ENCODE assay signal across 8 cellular contexts in the genomic region with DNA sequence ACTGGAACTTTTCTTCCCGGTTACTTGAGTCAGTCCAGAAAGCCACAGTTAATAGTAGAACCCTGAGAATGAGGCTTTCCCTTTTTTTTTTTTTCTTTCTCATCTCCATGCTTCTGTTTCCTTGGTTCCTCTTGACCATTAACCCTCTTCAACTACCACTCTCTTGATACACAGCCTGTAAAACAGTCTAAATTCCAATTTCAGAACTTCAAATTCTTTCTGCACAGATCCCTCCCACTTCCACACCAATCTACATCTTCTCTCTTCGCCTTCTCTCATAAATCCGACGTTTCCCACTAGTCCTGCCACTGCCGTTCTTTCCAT. TPM values are rescaled to one million over a fixed set of nuclear protein-coding genes. Genes with fewer than 3 reads are reported as not detected.
A peak's percentile ranks its signal among the peaks of the same experiment; 100 is the strongest.
DNase-seq lines count a peak whose midpoint lies in the region; ATAC-seq, FAIRE-seq and TF ChIP-seq lines count a peak whose summit lies in the region.

No MANE protein-coding gene starts in this region.

- no peaks in the 10 kb centered on the region for H3K9me3 ChIP-seq in GM12878 (replicated peaks; ENCODE audit: control insufficient read depth, insufficient read depth, low read length)
- H3K9me3 ChIP-seq in thoracic aorta, result no peaks in the 10 kb centered on the region

- ATAC-seq in GM12878 (no peak), thoracic aorta (ENCODE audit: insufficient number of reproducible peaks, low FRiP score, low read depth) (peak; percentile 8), GM18511 (IDR thresholded peaks at IDR 0.05; ENCODE audit: unreplicated experiment) (no peak)

- TF ChIP-seq CTCF in HFF-Myc (IDR thresholded peaks at IDR 0.05; ENCODE audit: low read depth, low read length, missing control alignments) (no peak), GM12878 (IDR thresholded peaks at IDR 0.05 in 2 of 3, conservative IDR thresholded peaks at IDR 0.05 in 1 of 3; ENCODE audit: control insufficient read depth in 2 of 3, extremely low read depth in 1 of 3, insufficient read depth in 1 of 3, low read depth in 3 of 3, low read length in 3 of 3) (no peak), kidney epithelial cell (IDR thresholded peaks at IDR 0.05; ENCODE audit: insufficient read depth, low read length, poor library complexity, severe bottlenecking) (no peak), thoracic aorta (IDR thresholded peaks at IDR 0.05) (no peak)

- H2AFZ ChIP-seq in GM12878 (ENCODE audit: control insufficient read depth, low read depth, low read length), result peak overlapping the region; percentile 96

- peak overlapping the region; percentile 95 for H3K9ac ChIP-seq in GM12878 (ENCODE audit: control insufficient read depth, insufficient read depth, low read length)

- TF ChIP-seq EP300 in GM12878 (IDR thresholded peaks at IDR 0.05; ENCODE audit: borderline replicate concordance in 1 of 2, control insufficient read depth in 1 of 2, low read depth in 2 of 2, low read length in 2 of 2), result no peak

- no peak for TF ChIP-seq RAD21 in GM12878 (IDR thresholded peaks at IDR 0.05; ENCODE audit: insufficient read depth, low read depth, low read length)

- SMC1A ChIA-PET in GM12878 (lab: Charles Lee; ENCODE audit: uncharacterized antibody, unreplicated experiment), result interaction anchor here (0.8 to 3.1 kb wide), 10 partner anchors 11 to 248 kb away, joined by 3 to 11 read pairs (median 4); no protein-coding TSS in a partner anchor

- WGBS in GM12878 (ENCODE audit: insufficient coverage, insufficient replicate concordance, low lambda C conversion rate, missing lambda C conversion rate), result 3% methylated on average over 5 of the region's 5 CpGs

- H3K79me2 ChIP-seq in GM12878 (ENCODE audit: control insufficient read depth, insufficient read depth, low read length), result peaks cover 33% of the 10 kb centered on the region

- no peak for TF ChIP-seq POLR2A in GM12878 (IDR thresholded peaks at IDR 0.05; ENCODE audit: low read depth, low read length)

- no peaks in the 10 kb centered on the region for H3K36me3 ChIP-seq in GM12878 (ENCODE audit: control insufficient read depth in 2 of 2, insufficient read depth in 2 of 2, low read length in 1 of 2)
- no peaks in the 10 kb centered on the region for H3K36me3 ChIP-seq in kidney epithelial cell (ENCODE audit: control insufficient read depth, insufficient read depth, low read length)
- H3K36me3 ChIP-seq in thoracic aorta, result no peaks in the 10 kb centered on the region

- H3K27me3 ChIP-seq in GM12878 (replicated peaks in 1 of 2; ENCODE audit: control insufficient read depth in 2 of 2, insufficient read depth in 2 of 2, low read length in 1 of 2) (no peaks in the 10 kb centered on the region), kidney epithelial cell (ENCODE audit: control insufficient read depth, insufficient read depth, low read length) (no peaks in the 10 kb centered on the region), thoracic aorta (replicated peaks; ENCODE audit: insufficient read depth) (no peaks in the 10 kb centered on the region)

- peak overlapping the region; percentile 90 for H3K4me2 ChIP-seq in GM12878 (ENCODE audit: control insufficient read depth, insufficient read depth)

- H4K20me1 ChIP-seq in GM12878 (ENCODE audit: control insufficient read depth, insufficient read depth), result no peaks in the 10 kb centered on the region

- RAD21 ChIA-PET in GM12878 (lab: Charles Lee; ENCODE audit: unreplicated experiment), result interaction anchor here (0.9 to 3.0 kb wide), 5 partner anchors 21 to 129 kb away, joined by 3 to 28 read pairs (median 4); no protein-coding TSS in a partner anchor

- POLR2A ChIA-PET in GM12878 (lab: Charles Lee), result interaction anchor here (0.7 to 1.8 kb wide), 6 partner anchors 12 to 200 kb away, joined by 3 to 10 read pairs (median 5); a partner anchor contains a TSS

- CTCF ChIA-PET in GM12878 (lab: Yijun Ruan, JAX), result interaction anchor here (1.2 to 2.2 kb wide), 5 partner anchors 20 to 129 kb away, joined by 3 to 10 read pairs (median 5); no protein-coding TSS in a partner anchor

- TSS peak; percentile 86 for BruUV-seq in GM12878 (replicated peaks; lab: Mats Ljungman, UMichigan)

- H3K4me1 ChIP-seq in GM12878 (ENCODE audit: control insufficient read depth, insufficient read depth, low read length) (peaks cover 11% of the 10 kb centered on the region; the same call in 1 of the 2 replicates), thoracic aorta (ENCODE audit: control insufficient read depth in 1 of 2, low read depth in 2 of 2) (peaks cover 16 to 28% of the 10 kb centered on the region in 2 donors)

- H3K27ac ChIP-seq in GM12878 (ENCODE audit: control insufficient read depth, insufficient read depth) (peak overlapping the region; percentile 94), thoracic aorta (peak overlapping the region; percentile 78 to 95)

- H3K4me3 ChIP-seq in HFF-Myc (replicated peaks; ENCODE audit: low read depth, low read length) (peak overlapping the region; percentile 86), GM12878 (peak overlapping the region; percentile 91), kidney epithelial cell (ENCODE audit: low read depth, low read length) (peak overlapping the region; percentile 89), thoracic aorta (peak overlapping the region; percentile 75)

- DNase-seq in HFF-Myc (ENCODE audit: extremely low read depth, low read depth) (no peak), GM12878 (ENCODE audit: low read depth, low spot score) (no peak), kidney epithelial cell (ENCODE audit: low read depth) (no peak), thoracic aorta (ENCODE audit: low spot score) (no peak), hippocampal formation (lab: John Stamatoyannopoulos, UW) (no peak), putamen (ENCODE audit: low spot score) (no peak)
- no peak for DNase-seq in stimulated activated CD4-positive, alpha-beta T cell treated with anti-CD3 and anti-CD28 coated beads, Interleukin-4, amount 100 ng/mL, for 4 hours

- in situ Hi-C loops in GM12878 (cut with MboI), result no loop called here

- intact Hi-C loops in GM12878 (cut with micrococcal nuclease; ENCODE audit: unreplicated experiment), result loop anchor here (2.0 to 5.0 kb wide), 2 partner anchors 62 to 156 kb away; no protein-coding TSS in a partner anchor

- no peak for FAIRE-seq in GM12878 (lab: Jason Lieb, UNC)

TF ChIP-seq in GM12878, 131 proteins besides CTCF, POLR2A, EP300 and RAD21 (continues in another document):
- TF ChIP-seq SRF (IDR thresholded peaks at IDR 0.05; ENCODE audit: low read depth in 2 of 2, low read length in 2 of 2), result no peak
- no peak for TF ChIP-seq SP1 (IDR thresholded peaks at IDR 0.05; ENCODE audit: low read depth, low read length)
- no peak for TF ChIP-seq POLR2AphosphoS2 (IDR thresholded peaks at IDR 0.05; ENCODE audit: low read depth, low read length)
- no peak for TF ChIP-seq ASH2L (IDR thresholded peaks at IDR 0.05; ENCODE audit: borderline replicate concordance, low read depth)
- TF ChIP-seq, protein P1, sequence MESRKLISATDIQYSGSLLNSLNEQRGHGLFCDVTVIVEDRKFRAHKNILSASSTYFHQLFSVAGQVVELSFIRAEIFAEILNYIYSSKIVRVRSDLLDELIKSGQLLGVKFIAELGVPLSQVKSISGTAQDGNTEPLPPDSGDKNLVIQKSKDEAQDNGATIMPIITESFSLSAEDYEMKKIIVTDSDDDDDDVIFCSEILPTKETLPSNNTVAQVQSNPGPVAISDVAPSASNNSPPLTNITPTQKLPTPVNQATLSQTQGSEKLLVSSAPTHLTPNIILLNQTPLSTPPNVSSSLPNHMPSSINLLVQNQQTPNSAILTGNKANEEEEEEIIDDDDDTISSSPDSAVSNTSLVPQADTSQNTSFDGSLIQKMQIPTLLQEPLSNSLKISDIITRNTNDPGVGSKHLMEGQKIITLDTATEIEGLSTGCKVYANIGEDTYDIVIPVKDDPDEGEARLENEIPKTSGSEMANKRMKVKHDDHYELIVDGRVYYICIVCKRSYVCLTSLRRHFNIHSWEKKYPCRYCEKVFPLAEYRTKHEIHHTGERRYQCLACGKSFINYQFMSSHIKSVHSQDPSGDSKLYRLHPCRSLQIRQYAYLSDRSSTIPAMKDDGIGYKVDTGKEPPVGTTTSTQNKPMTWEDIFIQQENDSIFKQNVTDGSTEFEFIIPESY (IDR thresholded peaks at IDR 0.05), result no peak
- TF ChIP-seq HDGF (IDR thresholded peaks at IDR 0.05), result peak; percentile 55; the same call in 1 of the 2 replicates

RNA-seq across cellular contexts. Expression of a gene that starts 0.6 kb away (rescaled TPM):
- 106 and 120 TPM in 2 replicates for total RNA-seq in GM12878 (2013; cell fraction: nucleolus; rRNA removed)
- total RNA-seq in GM12878 (2014; rRNA removed) (22.0 and 23.5 TPM in 2 replicates), GM12878 (2014; rRNA removed; fragmentation: Illumina TruSeq; extraction: Trizol) (20.9 and 21.9 TPM in 2 replicates), GM12878 (2021) (31.3 and 34.3 TPM in 2 replicates), kidney epithelial cell (32.4 and 41.6 TPM in 2 replicates), thoracic aorta (10 to 100 TPM; 37.6 to 37.9 TPM)
- polyA plus RNA-seq in GM12878 (2011; ENCODE audit: low read depth), result 15.1 TPM
- polyA plus RNA-seq in GM12878 (2011; rRNA removed) (21.1 and 22.0 TPM in 2 replicates), GM12878 (2014; fragmentation: Illumina TruSeq; extraction: Trizol) (24.5 and 24.6 TPM in 2 replicates), GM12878 (2014; fragmentation: Nextera tagmentation; extraction: Ambion mirVana) (10 to 100 TPM; 15.6 to 22.9 TPM), GM12878 (2014; rRNA removed) (22.3 and 25.8 TPM in 2 replicates), GM12878 (2016; fragmentation: Nextera tagmentation; extraction: Ambion mirVana) (10 to 100 TPM; 28.6 to 31.7 TPM)
- polyA plus RNA-seq in GM12878 (2011; cell fraction: cytosol; rRNA removed), result 17.1 and 22.6 TPM in 2 replicates
- polyA plus RNA-seq in GM12878 (2011; cell fraction: nucleus; rRNA removed), result 14.3 and 15.3 TPM in 2 replicates
- polyA plus RNA-seq in GM12878 (2012), result 20.9 and 21.2 TPM in 2 replicates
- polyA minus RNA-seq in GM12878 (2011; rRNA and poly(A)+ RNA removed), result 16.9 and 22.6 TPM in 2 replicates
- polyA minus RNA-seq in GM12878 (2011; cell fraction: cytosol; rRNA and poly(A)+ RNA removed), result 8.3 and 12.7 TPM in 2 replicates
- polyA minus RNA-seq in GM12878 (2011; cell fraction: nucleus; rRNA and poly(A)+ RNA removed), result 12.0 and 17.9 TPM in 2 replicates
